Comparison of ENCODE assay signal across 28 cellular contexts in the genomic region with DNA sequence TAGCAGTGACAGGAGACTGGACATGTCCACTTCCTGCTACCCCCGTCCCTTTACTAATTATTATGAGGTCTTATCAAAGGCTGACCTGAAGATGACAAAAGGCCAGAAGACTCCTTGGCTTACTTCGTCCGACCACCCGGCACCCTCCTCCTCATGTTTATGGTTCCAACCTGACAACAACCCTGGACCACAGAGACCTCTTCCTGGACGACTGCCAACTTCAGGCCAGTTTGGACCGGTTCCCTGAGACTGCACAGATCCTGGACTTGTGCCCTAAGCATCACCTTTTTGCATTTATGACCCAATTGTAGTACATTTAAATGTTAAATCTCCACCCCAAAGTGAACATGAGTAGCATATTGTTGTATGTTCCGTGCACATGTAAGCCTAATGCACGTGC.
"Had no signal": no experiment of that assay in that cellular context is flagged by ENCODE, and none has a peak within 500 bp of the region (broad histone marks: within the 10 kb centered on the region; RNA-seq: fewer than 3 reads in every experiment).

No MANE protein-coding gene starts in this region.

- FAIRE-seq: RCC 7860 had no signal

- H3K27ac Mint-ChIP-seq: T-cell, T-helper 17 cell had no signal

- H3K36me3 Mint-ChIP-seq: T-cell had no signal

- H3K9me3 Mint-ChIP-seq: T-cell had no signal

- H3K4me3 Mint-ChIP-seq: T-cell, T-helper 17 cell had no signal

- DNase-seq: Kasumi-1, MG63, NCI-H1048, NCI-H1092 treated with DMSO at 0.1 percent for 48 hours, NCI-H1105 treated with DMSO at 0.1 percent for 48 hours, NCI-H1417, NCI-H1436, NCI-H146, NCI-H1694, NCI-H187, NCI-H1930, NCI-H2029 treated with DMSO at 0.1 percent for 48 hours, NCI-H2081 treated with DMSO at 0.1 percent for 48 hours, NCI-H2107, NCI-H2171, NCI-H226, NCI-H446 treated with DMSO at 0.1 percent for 48 hours, NCI-H510A, NCI-H524, NCI-H526 treated with DMSO at 0.1 percent for 48 hours, NCI-H774, PC-9, SHP77, SIG-M5, SJCRH30, T-cell, T-helper 17 cell had no signal
